10 cellular contexts compared by ENCODE assay signal in the genomic region with DNA sequence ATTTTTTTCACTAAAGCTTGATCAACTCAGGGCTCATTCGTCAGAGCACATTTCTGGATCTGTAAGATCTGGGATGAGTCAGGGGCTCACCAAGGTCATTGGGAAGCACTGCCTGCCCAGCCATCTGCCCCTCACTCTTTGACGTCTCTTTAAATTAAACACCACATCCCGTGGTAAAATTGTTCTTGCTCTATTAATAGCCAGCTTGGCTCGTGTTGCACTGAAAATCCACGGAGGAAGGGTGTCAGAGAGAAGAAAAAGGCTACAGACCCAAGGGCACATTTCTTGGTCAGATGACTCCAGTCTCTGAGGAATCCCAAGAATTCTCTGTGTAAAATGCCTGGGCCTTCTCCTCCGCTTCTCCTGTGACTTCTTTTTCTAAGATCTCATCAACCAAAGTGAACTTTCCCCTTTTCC. TPM values are rescaled to one million over a fixed set of nuclear protein-coding genes. Genes with fewer than 3 reads are reported as not detected.
DNase-seq lines count a peak whose midpoint lies in the region; ATAC-seq and TF ChIP-seq lines count a peak whose summit lies in the region.
"Had no signal": no experiment of that assay in that cellular context is flagged by ENCODE, and none has a peak within 500 bp of the region (broad histone marks: within the 10 kb centered on the region; RNA-seq: fewer than 3 reads in every experiment).

No MANE protein-coding gene starts in this region.

- intact Hi-C loops in ovary (cut with DNase I) = no loop called here

- no peak overlapping the region for H3K4me3 ChIP-seq in gastroesophageal sphincter
- H3K4me3 ChIP-seq in retinal pigment epithelial cell (ENCODE audit: low read length) = no peak overlapping the region
- H3K4me3 ChIP-seq in ovary = no peak overlapping the region

- no peaks in the 10 kb centered on the region for H3K36me3 ChIP-seq in gastroesophageal sphincter
- H3K36me3 ChIP-seq in ovary = no peaks in the 10 kb centered on the region

- peaks cover 0 to 23% (median 0%) of the 10 kb centered on the region in 3 donors for H3K4me1 ChIP-seq in gastroesophageal sphincter
- H3K4me1 ChIP-seq in ovary (ENCODE audit: insufficient read depth) = no peaks in the 10 kb centered on the region

- peak; percentile 85 for ATAC-seq in SK-N-SH treated with all-trans-retinoic acid at 6 μM for 48 hours
- peak; percentile 61 for ATAC-seq in gastroesophageal sphincter
- no peak for ATAC-seq in GM18517 (IDR thresholded peaks at IDR 0.05; ENCODE audit: unreplicated experiment)
- no peak for ATAC-seq in HG03354 (IDR thresholded peaks at IDR 0.05; ENCODE audit: poor library complexity, severe bottlenecking, unreplicated experiment)
- ATAC-seq in GM18505 (IDR thresholded peaks at IDR 0.05; ENCODE audit: unreplicated experiment) = no peak

- TF ChIP-seq POLR2A in gastroesophageal sphincter (IDR thresholded peaks at IDR 0.05) (no peak), GM18505 (IDR thresholded peaks at IDR 0.05; ENCODE audit: borderline replicate concordance, extremely low read depth, insufficient read depth, insufficient read length) (no peak), ovary (IDR thresholded peaks at IDR 0.05) (no peak)

- H3K27ac ChIP-seq in gastroesophageal sphincter (peak overlapping the region in 3 of 4 donors; percentile 66 to 67 (median 67)), ovary (no peak overlapping the region)

- TF ChIP-seq EP300 in gastroesophageal sphincter (IDR thresholded peaks at IDR 0.05) (no peak), ovary (IDR thresholded peaks at IDR 0.05) (no peak)

- H3K27me3 ChIP-seq in gastroesophageal sphincter = no peaks in the 10 kb centered on the region
- H3K27me3 ChIP-seq in ovary = no peaks in the 10 kb centered on the region

- H3K9me3 ChIP-seq in gastroesophageal sphincter = no peaks in the 10 kb centered on the region
- no peaks in the 10 kb centered on the region for H3K9me3 ChIP-seq in ovary

- WGBS in gastroesophageal sphincter (ENCODE audit: low coverage in 1 of 2), 2 donors = 14 to 34% methylated on average over 6 of the region's 6 CpGs
- 9 to 30% (median 27%) methylated on average over 6 of the region's 6 CpGs for WGBS in ovary, 3 donors

- DNase-seq in EH (ENCODE audit: low read depth) (peak; percentile 98), retinal pigment epithelial cell (ENCODE audit: low read depth) (peak; percentile 47), ovary (no peak)
- DNase-seq: NCI-H1694 treated with DMSO at 0.1 percent for 48 hours; stimulated activated CD4-positive, alpha-beta T cell treated with anti-CD3 and anti-CD28 coated beads, Interleukin-1b, Interleukin-23, amount 100 ng/mL, for 48 hours had no signal

- TF ChIP-seq CTCF in gastroesophageal sphincter (IDR thresholded peaks at IDR 0.05) (no peak), retinal pigment epithelial cell (conservative IDR thresholded peaks at IDR 0.05; ENCODE audit: low read depth, low read length) (no peak), ovary (IDR thresholded peaks at IDR 0.05) (no peak)

TF ChIP-seq in SK-N-SH treated with all-trans-retinoic acid at 6 μM for 48 hours, 23 proteins besides CTCF, POLR2A, EP300 and RAD21:
- TF ChIP-seq ZNF8 (CRISPR knock-in tag; IDR thresholded peaks at IDR 0.05) = no peak
- TF ChIP-seq PPARA (CRISPR knock-in tag; IDR thresholded peaks at IDR 0.05; ENCODE audit: borderline replicate concordance) = no peak
- no peak for TF ChIP-seq SNAI2 (CRISPR knock-in tag; IDR thresholded peaks at IDR 0.05)
- TF ChIP-seq ZFP3 (CRISPR knock-in tag; IDR thresholded peaks at IDR 0.05) = no peak
- no peak for TF ChIP-seq ISL1 (CRISPR knock-in tag; IDR thresholded peaks at IDR 0.05)
- TF ChIP-seq TCF4 (CRISPR knock-in tag; IDR thresholded peaks at IDR 0.05; ENCODE audit: borderline replicate concordance) = no peak
- TF ChIP-seq, protein P1, sequence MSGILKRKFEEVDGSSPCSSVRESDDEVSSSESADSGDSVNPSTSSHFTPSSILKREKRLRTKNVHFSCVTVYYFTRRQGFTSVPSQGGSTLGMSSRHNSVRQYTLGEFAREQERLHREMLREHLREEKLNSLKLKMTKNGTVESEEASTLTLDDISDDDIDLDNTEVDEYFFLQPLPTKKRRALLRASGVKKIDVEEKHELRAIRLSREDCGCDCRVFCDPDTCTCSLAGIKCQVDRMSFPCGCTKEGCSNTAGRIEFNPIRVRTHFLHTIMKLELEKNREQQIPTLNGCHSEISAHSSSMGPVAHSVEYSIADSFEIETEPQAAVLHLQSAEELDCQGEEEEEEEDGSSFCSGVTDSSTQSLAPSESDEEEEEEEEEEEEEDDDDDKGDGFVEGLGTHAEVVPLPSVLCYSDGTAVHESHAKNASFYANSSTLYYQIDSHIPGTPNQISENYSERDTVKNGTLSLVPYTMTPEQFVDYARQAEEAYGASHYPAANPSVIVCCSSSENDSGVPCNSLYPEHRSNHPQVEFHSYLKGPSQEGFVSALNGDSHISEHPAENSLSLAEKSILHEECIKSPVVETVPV (CRISPR knock-in tag; IDR thresholded peaks at IDR 0.05) = no peak
- no peak for TF ChIP-seq ZFP30 (CRISPR knock-in tag; IDR thresholded peaks at IDR 0.05)
- TF ChIP-seq RARB (CRISPR knock-in tag; IDR thresholded peaks at IDR 0.05) = no peak
- no peak for TF ChIP-seq CSDC2 (CRISPR knock-in tag; IDR thresholded peaks at IDR 0.05)
- TF ChIP-seq BACH2 (CRISPR knock-in tag; IDR thresholded peaks at IDR 0.05; ENCODE audit: borderline replicate concordance) = no peak
- no peak for TF ChIP-seq OSR1 (CRISPR knock-in tag; IDR thresholded peaks at IDR 0.05)
- TF ChIP-seq ZC3H10 (CRISPR knock-in tag; IDR thresholded peaks at IDR 0.05) = no peak
- TF ChIP-seq CREB5 (CRISPR knock-in tag; IDR thresholded peaks at IDR 0.05; ENCODE audit: low read depth) = no peak
- TF ChIP-seq ZNF565 (CRISPR knock-in tag; conservative IDR thresholded peaks at IDR 0.05; ENCODE audit: low read depth) = no peak
- TF ChIP-seq GLIS3 (CRISPR knock-in tag; IDR thresholded peaks at IDR 0.05) = no peak

RNA-seq across cellular contexts. Expression of gene GATB, which starts 45.7 kb away (rescaled TPM):
- total RNA-seq in gastroesophageal sphincter = 10 to 100 TPM; 10.6 to 22.4 (median 16.6) TPM
- total RNA-seq in ovary = 10 to 100 TPM; 10.0 to 21.3 (median 13.0) TPM
- polyA plus RNA-seq in ovary = 10 to 100 TPM; 10.3 to 21.0 TPM

Comparison
In these comparisons a context has a peak if more than half of its experiments do, and no peak if none do; other contexts are left out.
1. DNase-seq: peak in EH (single experiment) and retinal pigment epithelial cell (single experiment); none in ovary (0 of 5).
2. ATAC-seq: peak in SK-N-SH treated with all-trans-retinoic acid at 6 μM for 48 hours (single experiment) and gastroesophageal sphincter (single experiment); none in GM18517 (single experiment), HG03354 (single experiment) and GM18505 (single experiment).
3. H3K27ac ChIP-seq: peak in gastroesophageal sphincter (3 of 4); none in ovary (0 of 2).